Comparison of ENCODE assay signal across 8 cellular contexts in the genomic region with DNA sequence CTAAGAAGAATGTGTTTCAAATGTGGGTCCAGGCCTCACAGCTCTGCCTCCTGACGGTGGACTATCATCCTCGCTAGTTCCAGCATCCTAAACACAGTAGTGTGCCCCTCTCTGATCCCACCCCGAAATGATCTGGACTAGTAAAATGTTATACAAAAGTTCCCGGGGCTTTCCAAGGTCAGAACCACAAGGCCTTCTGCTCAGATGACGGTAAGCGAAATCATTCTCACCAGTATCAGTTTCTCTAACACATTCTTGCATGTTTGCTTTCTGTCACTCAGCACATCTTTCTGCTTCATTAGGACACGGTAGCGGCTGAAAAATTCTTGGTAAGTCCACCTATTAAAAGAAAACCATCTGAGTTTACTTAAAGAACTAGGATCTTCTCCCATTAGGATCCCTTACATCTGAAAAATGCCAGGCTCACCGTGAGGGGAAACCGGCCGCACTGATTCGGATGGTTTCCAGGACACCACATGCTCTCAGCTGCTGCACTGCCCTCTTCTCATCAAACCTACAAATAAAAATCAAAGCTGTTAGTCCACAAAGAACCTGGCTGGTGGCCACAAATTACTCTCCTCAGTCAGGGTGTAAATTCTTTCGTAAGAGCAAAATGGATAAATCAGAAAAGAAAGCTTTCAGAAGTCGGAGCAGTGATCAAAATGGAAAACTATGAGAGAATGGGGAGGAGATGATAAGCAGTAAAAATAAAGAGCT.
DNase-seq lines count a peak whose midpoint lies in the region; ATAC-seq, FAIRE-seq and TF ChIP-seq lines count a peak whose summit lies in the region.

No MANE protein-coding gene starts in this region.

- peak overlapping the region; percentile 90 for H3K27ac Mint-ChIP-seq in activated T-helper 17 cell treated with anti-CD3 and anti-CD28 coated beads, Interleukin-2, amount 50 U/mL, for 72 hours

- peaks cover 27% of the 10 kb centered on the region for H3K4me1 Mint-ChIP-seq in activated T-helper 17 cell treated with anti-CD3 and anti-CD28 coated beads, Interleukin-2, amount 50 U/mL, for 72 hours

- peak overlapping the region; percentile 52 for H3K4me3 Mint-ChIP-seq in activated T-helper 17 cell treated with anti-CD3 and anti-CD28 coated beads, Interleukin-2, amount 50 U/mL, for 72 hours

- peak; percentile 42 for ATAC-seq in GM19328 (IDR thresholded peaks at IDR 0.05; ENCODE audit: unreplicated experiment)
- ATAC-seq in HG02973 (IDR thresholded peaks at IDR 0.05; ENCODE audit: unreplicated experiment) = peak; percentile 69
- peak; percentile 77 for ATAC-seq in activated T-helper 17 cell treated with anti-CD3 and anti-CD28 coated beads, Interleukin-2, amount 50 U/mL, for 72 hours (replicated peaks)
- no peak for ATAC-seq in esophagus mucosa

- no peak for FAIRE-seq in urothelium cell line (lab: Jason Lieb, UNC)

- H3K9me3 Mint-ChIP-seq in activated T-helper 17 cell treated with anti-CD3 and anti-CD28 coated beads, Interleukin-2, amount 50 U/mL, for 72 hours = no peaks in the 10 kb centered on the region

- no peaks in the 10 kb centered on the region for H3K27me3 Mint-ChIP-seq in activated T-helper 17 cell treated with anti-CD3 and anti-CD28 coated beads, Interleukin-2, amount 50 U/mL, for 72 hours

- DNase-seq in NCI-H1417 (lab: John Stamatoyannopoulos, UW) (no peak), urothelium cell line (ENCODE audit: low spot score) (no peak), NCI-H2029 treated with DMSO at 0.1 percent for 48 hours (lab: John Stamatoyannopoulos, UW) (no peak)

- TF ChIP-seq POLR2A in GM15510 (IDR thresholded peaks at IDR 0.05; ENCODE audit: borderline replicate concordance, extremely low read depth, insufficient read length) = peak; percentile 28

- H3K36me3 Mint-ChIP-seq in activated T-helper 17 cell treated with anti-CD3 and anti-CD28 coated beads, Interleukin-2, amount 50 U/mL, for 72 hours (ENCODE audit: low read depth) = peaks cover 91% of the 10 kb centered on the region
